In genomic region chr11:39177678-39178077, GRCh38 we compare ENCODE assay signal across 7 cellular contexts.
"Had no signal": no experiment of that assay in that cellular context is flagged by ENCODE, and none has a peak within 500 bp of the region (broad histone marks: within the 10 kb centered on the region; RNA-seq: fewer than 3 reads in every experiment).

No MANE protein-coding gene starts in this region.

- FAIRE-seq: GM12878, GM12891, GM12892, GM18507, GM19239 had no signal

- H3K4me3 ChIP-seq: GM12878 had no signal

- DNase-seq: GDM1, GF-D8 had no signal

- ATAC-seq: GM12878 had no signal
